Comparison of ENCODE assay signal across 15 cellular contexts in genomic region chr1:26740958-26741357, GRCh38. TPM values are rescaled to one million over a fixed set of nuclear protein-coding genes. Genes with fewer than 3 reads are reported as not detected.
DNase-seq lines count a peak whose midpoint lies in the region; ATAC-seq and TF ChIP-seq lines count a peak whose summit lies in the region.
"Had no signal": no experiment of that assay in that cellular context is flagged by ENCODE, and none has a peak within 500 bp of the region (broad histone marks: within the 10 kb centered on the region; RNA-seq: fewer than 3 reads in every experiment).

No MANE protein-coding gene starts in this region.

- no peaks in the 10 kb centered on the region for H3K9me3 ChIP-seq in left ventricle myocardium inferior (replicated peaks)
- no peaks in the 10 kb centered on the region for H3K9me3 ChIP-seq in right lobe of liver
- H3K9me3 ChIP-seq in ascending aorta, result no peaks in the 10 kb centered on the region
- H3K9me3 ChIP-seq: stomach had no signal

- intact Hi-C loops in left ventricle myocardium inferior (cut with micrococcal nuclease) (no loop called here), cardiac septum (cut with DNase I) (loop anchor here (5.0 kb wide), 2 partner anchors 41 to 49 kb away; no protein-coding TSS in a partner anchor), right lobe of liver (cut with DNase I) (no loop called here), ascending aorta (cut with DNase I) (loop anchor here (5.0 kb wide), 1 partner anchor 46 kb away; the partner anchor contains the start of gene PIGV)

- CTCF ChIA-PET in RWPE1 (lab: Yijun Ruan, JAX), result interaction anchor here (0.6 kb wide), 1 partner anchor 153 kb away, joined by 3 read pairs; no protein-coding TSS in a partner anchor

- H3K9me3 Mint-ChIP-seq in activated naive CD8-positive, alpha-beta T cell (ENCODE audit: low read depth), result no peaks in the 10 kb centered on the region

- H3K27ac ChIP-seq in left ventricle myocardium inferior (replicated peaks) (peak overlapping the region; percentile 91), right lobe of liver (peak overlapping the region in 2 of 3 donors; percentile 60 to 79), foreskin keratinocyte (no peak overlapping the region), RWPE1 (no peak overlapping the region), ascending aorta (peak overlapping the region in 1 of 2 donors; percentile 9)

- POLR2A ChIA-PET in RWPE1 (lab: Yijun Ruan, JAX; ENCODE audit: low non-redundant PET), result no interaction called here

- H3K4me3 ChIP-seq in left ventricle myocardium inferior (no peak overlapping the region), right lobe of liver (no peak overlapping the region), ascending aorta (no peak overlapping the region)
- H3K4me3 ChIP-seq: stomach had no signal

- no peaks in the 10 kb centered on the region for H3K27me3 Mint-ChIP-seq in activated naive CD8-positive, alpha-beta T cell

- H3K36me3 ChIP-seq in left ventricle myocardium inferior (peaks cover 64% of the 10 kb centered on the region), right lobe of liver (peaks cover 0 to 41% (median 12%) of the 10 kb centered on the region in 4 donors), ascending aorta (peaks cover 32 to 37% of the 10 kb centered on the region in 2 donors)

- peak overlapping the region; percentile 14 for H3K4me3 Mint-ChIP-seq in activated naive CD8-positive, alpha-beta T cell

- no peak for TF ChIP-seq POLR2A in right lobe of liver (IDR thresholded peaks at IDR 0.05)

- 22% methylated on average over 5 of the region's 5 CpGs for WGBS in right lobe of liver (ENCODE audit: insufficient coverage, low coverage, low lambda C conversion rate, missing lambda C conversion rate)

- ATAC-seq in right lobe of liver (peak; percentile 73 to 83 (median 80)), foreskin keratinocyte (no peak), GM21717 (IDR thresholded peaks at IDR 0.05; ENCODE audit: unreplicated experiment) (no peak)
- ATAC-seq: SK-N-SH treated with all-trans-retinoic acid at 6 μM for 48 hours had no signal

- H3K27ac Mint-ChIP-seq in activated naive CD8-positive, alpha-beta T cell, result peak overlapping the region; percentile 86

- DNase-seq in left ventricle myocardium inferior, result no peak
- no peak for DNase-seq in cardiac septum (ENCODE audit: low spot score)
- peak in 2 of 3 donors; percentile 66 to 73 for DNase-seq in right lobe of liver
- no peak for DNase-seq in foreskin keratinocyte
- no peak for DNase-seq in RWPE1 (ENCODE audit: low spot score)
- DNase-seq in ascending aorta (ENCODE audit: low spot score in 2 of 2), result no peak
- DNase-seq: DMS53; effector CD4-positive, alpha-beta T cell; mammary epithelial cell; occipital lobe; OCI-M1; stomach had no signal

- H3K4me1 Mint-ChIP-seq in activated naive CD8-positive, alpha-beta T cell (ENCODE audit: low read depth), result peaks cover 76% of the 10 kb centered on the region

- TF ChIP-seq CTCF in left ventricle myocardium inferior (IDR thresholded peaks at IDR 0.05; ENCODE audit: borderline replicate concordance) (no peak), right lobe of liver (IDR thresholded peaks at IDR 0.05) (no peak), foreskin keratinocyte (conservative IDR thresholded peaks at IDR 0.05) (no peak), RWPE1 (conservative IDR thresholded peaks at IDR 0.05; ENCODE audit: low read depth) (no peak), ascending aorta (IDR thresholded peaks at IDR 0.05) (no peak)

- H3K36me3 Mint-ChIP-seq in activated naive CD8-positive, alpha-beta T cell, result peaks cover 19% of the 10 kb centered on the region

- H3K27me3 ChIP-seq in left ventricle myocardium inferior (ENCODE audit: low read depth), result no peaks in the 10 kb centered on the region
- no peaks in the 10 kb centered on the region for H3K27me3 ChIP-seq in right lobe of liver
- H3K27me3 ChIP-seq in foreskin keratinocyte, result no peaks in the 10 kb centered on the region
- no peaks in the 10 kb centered on the region for H3K27me3 ChIP-seq in ascending aorta
- H3K27me3 ChIP-seq: stomach had no signal

- peaks cover 71% of the 10 kb centered on the region for H3K4me1 ChIP-seq in left ventricle myocardium inferior
- H3K4me1 ChIP-seq in right lobe of liver, result peaks cover 0 to 39% (median 11%) of the 10 kb centered on the region in 4 donors
- peaks cover 26% of the 10 kb centered on the region for H3K4me1 ChIP-seq in foreskin keratinocyte
- peaks cover 5 to 22% of the 10 kb centered on the region in 2 donors for H3K4me1 ChIP-seq in ascending aorta

RNA-seq across cellular contexts. Expression of gene ARID1A, which starts 45.1 kb away (rescaled TPM):
- 31.7 TPM for total RNA-seq in left ventricle myocardium inferior
- total RNA-seq in cardiac septum, result 52.1 TPM
- total RNA-seq in right lobe of liver, result 10 to 100 TPM; 22.2 to 36.4 (median 29.4) TPM
- 41.8 and 42.4 TPM in 2 replicates for total RNA-seq in foreskin keratinocyte
- 7.0 and 9.3 TPM in 2 replicates for polyA plus RNA-seq in foreskin keratinocyte
- 104 TPM for total RNA-seq in ascending aorta

RNA-seq across cellular contexts. Expression of gene PIGV, which starts 46.8 kb away (rescaled TPM):
- total RNA-seq in left ventricle myocardium inferior (5.6 TPM), cardiac septum (3.9 TPM), right lobe of liver (10 to 100 TPM; 13.2 to 27.8 (median 19.2) TPM), foreskin keratinocyte (11.7 and 11.9 TPM in 2 replicates), ascending aorta (8.8 TPM)
- polyA plus RNA-seq in foreskin keratinocyte, result 8.7 and 9.4 TPM in 2 replicates

Comparison
In these comparisons a context has a peak if more than half of its experiments do, and no peak if none do; other contexts are left out.
1. intact Hi-C loops: an anchor here in cardiac septum (5.0 kb wide) and ascending aorta (5.0 kb wide); none called in left ventricle myocardium inferior and right lobe of liver.
2. DNase-seq: peak in right lobe of liver (2 of 3); none in left ventricle myocardium inferior (single experiment), cardiac septum (single experiment), foreskin keratinocyte (0 of 2), RWPE1 (single experiment) and ascending aorta (0 of 2).
3. H3K27ac ChIP-seq: peak in left ventricle myocardium inferior (single experiment) and right lobe of liver (2 of 3); none in foreskin keratinocyte (single experiment) and RWPE1 (single experiment).
4. ATAC-seq: peak in right lobe of liver (4 of 4); none in foreskin keratinocyte (single experiment) and GM21717 (single experiment).